In the genomic region with DNA sequence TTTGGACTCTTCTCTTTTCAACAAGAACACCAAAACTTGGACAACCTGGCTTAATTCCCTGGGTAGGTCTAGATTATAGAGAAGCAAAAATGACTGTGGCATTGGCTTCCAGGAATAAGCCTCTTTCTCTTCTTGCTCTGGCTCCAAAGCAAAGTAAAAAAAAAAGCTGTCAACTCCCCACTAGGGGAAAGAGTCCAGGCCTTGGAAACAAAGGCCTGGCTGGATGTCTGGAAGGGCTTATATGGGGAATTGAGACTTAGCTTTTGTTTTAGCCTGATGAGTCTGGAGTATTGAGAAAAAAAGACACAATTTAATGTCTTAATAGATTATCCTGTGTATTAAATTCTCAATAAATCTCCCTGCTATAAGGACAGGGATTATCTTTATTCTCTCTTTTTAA, we compare ENCODE assay signal across 36 cellular contexts.
"Had no signal": no experiment of that assay in that cellular context is flagged by ENCODE, and none has a peak within 500 bp of the region (broad histone marks: within the 10 kb centered on the region; RNA-seq: fewer than 3 reads in every experiment).

No MANE protein-coding gene starts in this region.

- H3K36me3 ChIP-seq: ascending aorta had no signal

- ATAC-seq: activated CD4-positive, alpha-beta T cell treated with anti-CD3 and anti-CD28 coated beads for 36 hours; activated CD4-positive, CD25-positive, alpha-beta regulatory T cell treated with anti-CD3 and anti-CD28 coated beads, Interleukin-2, amount 50 U/mL, for 24 hours; activated CD8-positive, alpha-beta memory T cell treated with anti-CD3 and anti-CD28 coated beads, Interleukin-2, amount 10 ng/mL, durations not matched to agents 7 days and 5 days; activated CD8-positive, alpha-beta T cell treated with anti-CD3 and anti-CD28 coated beads, Interleukin-2, amount 10 ng/mL, durations not matched to agents 7 days and 5 days; activated naive CD8-positive, alpha-beta T cell treated with anti-CD3 and anti-CD28 coated beads, Interleukin-2, amount 50 U/mL, for 24 hours had no signal

- H3K4me3 ChIP-seq: ascending aorta had no signal

- H3K27ac ChIP-seq: ascending aorta, VCaP had no signal

- DNase-seq: activated CD4-positive, alpha-beta memory T cell treated with anti-CD3 and anti-CD28 coated beads, Interleukin-2, amount 10 ng/mL, durations not matched to agents 7 days and 5 days; activated CD4-positive, alpha-beta T cell treated with anti-CD3 and anti-CD28 coated beads for 1 hour; activated CD4-positive, alpha-beta T cell treated with anti-CD3 and anti-CD28 coated beads for 36 hours; activated CD4-positive, alpha-beta T cell treated with anti-CD3 and anti-CD28 coated beads for 48 hours; activated CD4-positive, alpha-beta T cell treated with anti-CD3 and anti-CD28 coated beads, Interleukin-2, amount 10 ng/mL, durations not matched to agents 7 days and 5 days; activated CD4-positive, alpha-beta T cell treated with anti-CD3 and anti-CD28 coated beads, Interleukin-2, amount 50 U/mL, for 48 hours; activated CD4-positive, CD25-positive, alpha-beta regulatory T cell; activated CD8-positive, alpha-beta memory T cell treated with anti-CD3 and anti-CD28 coated beads for 24 hours; activated CD8-positive, alpha-beta memory T cell treated with anti-CD3 and anti-CD28 coated beads, Interleukin-2, amount 10 ng/mL, durations not matched to agents 7 days and 5 days; activated CD8-positive, alpha-beta memory T cell treated with anti-CD3 and anti-CD28 coated beads, Interleukin-2, amount 50 U/mL, for 48 hours; activated CD8-positive, alpha-beta T cell treated with anti-CD3 and anti-CD28 coated beads, Interleukin-2, amount 10 ng/mL, durations not matched to agents 7 days and 5 days; activated effector memory CD4-positive, alpha-beta T cell treated with Interleukin-2 at 50 U/mL for 16 hours; activated gamma-delta T cell; activated naive CD4-positive, alpha-beta T cell treated with anti-CD3 and anti-CD28 coated beads, Interleukin-2, amount 10 ng/mL, durations not matched to agents 7 days and 5 days; activated naive CD4-positive, alpha-beta T cell treated with Interleukin-2 at 50 U/mL for 16 hours; activated naive CD8-positive, alpha-beta T cell treated with anti-CD3 and anti-CD28 coated beads, Interleukin-2, amount 10 ng/mL, durations not matched to agents 7 days and 5 days; activated naive CD8-positive, alpha-beta T cell treated with anti-CD3 and anti-CD28 coated beads, Interleukin-2, amount 50 U/mL, for 24 hours; activated T-cell treated with anti-CD3 and anti-CD28 coated beads, Interleukin-2, amount 50 U/mL, for 24 hours; activated T-cell treated with anti-CD3 and anti-CD28 coated beads, Interleukin-2, amount 50 U/mL, for 48 hours; amygdala; anterior cingulate cortex; central memory CD4-positive, alpha-beta T cell; cerebellar nuclear complex; SW 1271; T-helper 1 cell; T-helper 2 cell; T-helper 9 cell had no signal

- H3K27me3 Mint-ChIP-seq: activated CD4-positive, alpha-beta memory T cell treated with anti-CD3 and anti-CD28 coated beads, Interleukin-2, amount 10 ng/mL, durations not matched to agents 7 days and 5 days; activated CD4-positive, alpha-beta T cell treated with anti-CD3 and anti-CD28 coated beads for 36 hours; activated CD4-positive, alpha-beta T cell treated with anti-CD3 and anti-CD28 coated beads, Interleukin-2, amount 10 ng/mL, durations not matched to agents 7 days and 5 days; activated CD8-positive, alpha-beta memory T cell treated with anti-CD3 and anti-CD28 coated beads, Interleukin-2, amount 10 ng/mL, durations not matched to agents 7 days and 5 days; activated naive CD4-positive, alpha-beta T cell treated with anti-CD3 and anti-CD28 coated beads, Interleukin-2, amount 10 ng/mL, durations not matched to agents 7 days and 5 days; activated naive CD4-positive, alpha-beta T cell treated with anti-CD3 and anti-CD28 coated beads, Interleukin-2, amount 50 U/mL, for 24 hours; activated naive CD8-positive, alpha-beta T cell; activated naive CD8-positive, alpha-beta T cell treated with anti-CD3 and anti-CD28 coated beads, Interleukin-2, amount 10 ng/mL, durations not matched to agents 7 days and 5 days; activated naive CD8-positive, alpha-beta T cell treated with anti-CD3 and anti-CD28 coated beads, Interleukin-2, amount 50 U/mL, for 24 hours; activated T-cell treated with anti-CD3 and anti-CD28 coated beads, Interleukin-2, amount 50 U/mL, for 24 hours had no signal

- H3K36me3 Mint-ChIP-seq: activated CD8-positive, alpha-beta memory T cell treated with anti-CD3 and anti-CD28 coated beads, Interleukin-2, amount 10 ng/mL, durations not matched to agents 7 days and 5 days; activated naive CD4-positive, alpha-beta T cell treated with anti-CD3 and anti-CD28 coated beads, Interleukin-2, amount 10 ng/mL, durations not matched to agents 7 days and 5 days; activated naive CD8-positive, alpha-beta T cell; activated naive CD8-positive, alpha-beta T cell treated with anti-CD3 and anti-CD28 coated beads, Interleukin-2, amount 10 ng/mL, durations not matched to agents 7 days and 5 days; brain had no signal

- H3K27me3 ChIP-seq: ascending aorta had no signal

- H3K4me1 Mint-ChIP-seq: activated CD4-positive, alpha-beta memory T cell treated with anti-CD3 and anti-CD28 coated beads, Interleukin-2, amount 10 ng/mL, durations not matched to agents 7 days and 5 days; activated CD4-positive, alpha-beta T cell treated with anti-CD3 and anti-CD28 coated beads, Interleukin-2, amount 10 ng/mL, durations not matched to agents 7 days and 5 days; activated CD8-positive, alpha-beta memory T cell treated with anti-CD3 and anti-CD28 coated beads, Interleukin-2, amount 10 ng/mL, durations not matched to agents 7 days and 5 days; activated naive CD8-positive, alpha-beta T cell treated with anti-CD3 and anti-CD28 coated beads, Interleukin-2, amount 10 ng/mL, durations not matched to agents 7 days and 5 days; activated naive CD8-positive, alpha-beta T cell treated with anti-CD3 and anti-CD28 coated beads, Interleukin-2, amount 50 U/mL, for 24 hours; brain had no signal

- H3K9me3 Mint-ChIP-seq: activated CD4-positive, alpha-beta memory T cell treated with anti-CD3 and anti-CD28 coated beads, Interleukin-2, amount 10 ng/mL, durations not matched to agents 7 days and 5 days; activated CD4-positive, alpha-beta T cell treated with anti-CD3 and anti-CD28 coated beads, Interleukin-2, amount 10 ng/mL, durations not matched to agents 7 days and 5 days; activated naive CD4-positive, alpha-beta T cell treated with anti-CD3 and anti-CD28 coated beads, Interleukin-2, amount 50 U/mL, for 24 hours; activated naive CD8-positive, alpha-beta T cell treated with anti-CD3 and anti-CD28 coated beads, Interleukin-2, amount 10 ng/mL, durations not matched to agents 7 days and 5 days; activated naive CD8-positive, alpha-beta T cell treated with anti-CD3 and anti-CD28 coated beads, Interleukin-2, amount 50 U/mL, for 24 hours; activated T-helper 2 cell treated with anti-CD3 and anti-CD28 coated beads, Interferon-gamma antibody, Interleukin-2, Interleukin-4, amounts not matched to agents 10 μg/mL and 5 μg/mL and 100 μg/mL, durations not matched to agents 14 hours and 24 hours and 36 hours; brain; T-helper 1 cell treated with Interleukin-12 subunit alpha and Interleukin-12 subunit beta and Interleukin-4 antibody, amounts not matched to agents 30 μg/mL and 1 μg/mL, for 36 hours; T-helper 2 cell treated with Interferon-gamma antibody and Interleukin-4, amounts not matched to agents 5 μg/mL and 100 μg/mL, for 36 hours had no signal

- H3K9me3 ChIP-seq: ascending aorta had no signal

- H3K4me1 ChIP-seq: ascending aorta had no signal

- H3K4me3 Mint-ChIP-seq: activated CD4-positive, alpha-beta memory T cell treated with anti-CD3 and anti-CD28 coated beads, Interleukin-2, amount 10 ng/mL, durations not matched to agents 7 days and 5 days; activated CD4-positive, alpha-beta T cell treated with anti-CD3 and anti-CD28 coated beads for 36 hours; activated CD4-positive, alpha-beta T cell treated with anti-CD3 and anti-CD28 coated beads, Interleukin-2, amount 10 ng/mL, durations not matched to agents 7 days and 5 days; activated CD8-positive, alpha-beta memory T cell treated with anti-CD3 and anti-CD28 coated beads, Interleukin-2, amount 10 ng/mL, durations not matched to agents 7 days and 5 days; activated CD8-positive, alpha-beta T cell treated with anti-CD3 and anti-CD28 coated beads, Interleukin-2, amount 10 ng/mL, durations not matched to agents 7 days and 5 days; activated naive CD4-positive, alpha-beta T cell treated with anti-CD3 and anti-CD28 coated beads, Interleukin-2, amount 10 ng/mL, durations not matched to agents 7 days and 5 days; activated naive CD4-positive, alpha-beta T cell treated with anti-CD3 and anti-CD28 coated beads, Interleukin-2, amount 50 U/mL, for 24 hours; activated naive CD8-positive, alpha-beta T cell; activated naive CD8-positive, alpha-beta T cell treated with anti-CD3 and anti-CD28 coated beads, Interleukin-2, amount 10 ng/mL, durations not matched to agents 7 days and 5 days; activated naive CD8-positive, alpha-beta T cell treated with anti-CD3 and anti-CD28 coated beads, Interleukin-2, amount 50 U/mL, for 24 hours; activated T-cell treated with anti-CD3 and anti-CD28 coated beads, Interleukin-2, amount 50 U/mL, for 24 hours; brain; T-helper 1 cell treated with Interleukin-12 subunit alpha and Interleukin-12 subunit beta and Interleukin-4 antibody, amounts not matched to agents 30 μg/mL and 1 μg/mL, for 36 hours; T-helper 2 cell treated with Interferon-gamma antibody and Interleukin-4, amounts not matched to agents 5 μg/mL and 100 μg/mL, for 36 hours had no signal

- H3K27ac Mint-ChIP-seq: activated CD4-positive, alpha-beta memory T cell treated with anti-CD3 and anti-CD28 coated beads, Interleukin-2, amount 10 ng/mL, durations not matched to agents 7 days and 5 days; activated CD4-positive, alpha-beta T cell treated with anti-CD3 and anti-CD28 coated beads for 36 hours; activated CD4-positive, alpha-beta T cell treated with anti-CD3 and anti-CD28 coated beads, Interleukin-2, amount 10 ng/mL, durations not matched to agents 7 days and 5 days; activated CD8-positive, alpha-beta memory T cell treated with anti-CD3 and anti-CD28 coated beads, Interleukin-2, amount 10 ng/mL, durations not matched to agents 7 days and 5 days; activated CD8-positive, alpha-beta T cell treated with anti-CD3 and anti-CD28 coated beads, Interleukin-2, amount 10 ng/mL, durations not matched to agents 7 days and 5 days; activated naive CD4-positive, alpha-beta T cell treated with anti-CD3 and anti-CD28 coated beads, Interleukin-2, amount 10 ng/mL, durations not matched to agents 7 days and 5 days; activated naive CD4-positive, alpha-beta T cell treated with anti-CD3 and anti-CD28 coated beads, Interleukin-2, amount 50 U/mL, for 24 hours; activated naive CD8-positive, alpha-beta T cell; activated naive CD8-positive, alpha-beta T cell treated with anti-CD3 and anti-CD28 coated beads, Interleukin-2, amount 10 ng/mL, durations not matched to agents 7 days and 5 days; activated naive CD8-positive, alpha-beta T cell treated with anti-CD3 and anti-CD28 coated beads, Interleukin-2, amount 50 U/mL, for 24 hours; activated T-cell treated with anti-CD3 and anti-CD28 coated beads, Interleukin-2, amount 50 U/mL, for 24 hours; activated T-helper 2 cell treated with anti-CD3 and anti-CD28 coated beads, Interferon-gamma antibody, Interleukin-2, Interleukin-4, amounts not matched to agents 10 μg/mL and 5 μg/mL and 100 μg/mL, durations not matched to agents 14 hours and 24 hours and 36 hours; brain; T-helper 1 cell treated with Interleukin-12 subunit alpha and Interleukin-12 subunit beta and Interleukin-4 antibody, amounts not matched to agents 30 μg/mL and 1 μg/mL, for 36 hours; T-helper 2 cell treated with Interferon-gamma antibody and Interleukin-4, amounts not matched to agents 5 μg/mL and 100 μg/mL, for 36 hours had no signal
